Comparison of ENCODE assay signal across 1 cellular context in the genomic region with DNA sequence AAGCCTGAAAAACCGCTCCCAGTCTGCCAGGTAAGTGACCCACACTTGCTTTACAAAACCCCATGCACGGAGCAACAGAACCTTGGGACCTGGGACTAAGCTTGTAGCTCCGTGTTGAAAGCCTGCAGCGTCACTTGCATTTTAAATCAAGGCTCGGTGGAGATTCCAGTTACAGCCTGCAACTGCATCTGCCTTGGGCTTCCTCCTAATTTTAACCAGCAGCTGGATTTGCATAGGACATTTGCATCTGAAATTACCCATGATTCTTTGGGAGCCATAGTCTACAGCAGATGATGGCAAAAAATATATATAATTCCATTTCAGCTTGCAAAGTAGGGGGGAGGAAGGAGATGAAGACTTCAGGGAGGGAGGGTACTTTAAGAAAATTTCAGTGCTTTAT.
TF ChIP-seq lines count a peak whose summit lies in the region.

No MANE protein-coding gene starts in this region.

TF ChIP-seq in GM23338, 12 proteins besides CTCF, POLR2A, EP300 and RAD21 (continued from another document):
- TF ChIP-seq, protein P1, sequence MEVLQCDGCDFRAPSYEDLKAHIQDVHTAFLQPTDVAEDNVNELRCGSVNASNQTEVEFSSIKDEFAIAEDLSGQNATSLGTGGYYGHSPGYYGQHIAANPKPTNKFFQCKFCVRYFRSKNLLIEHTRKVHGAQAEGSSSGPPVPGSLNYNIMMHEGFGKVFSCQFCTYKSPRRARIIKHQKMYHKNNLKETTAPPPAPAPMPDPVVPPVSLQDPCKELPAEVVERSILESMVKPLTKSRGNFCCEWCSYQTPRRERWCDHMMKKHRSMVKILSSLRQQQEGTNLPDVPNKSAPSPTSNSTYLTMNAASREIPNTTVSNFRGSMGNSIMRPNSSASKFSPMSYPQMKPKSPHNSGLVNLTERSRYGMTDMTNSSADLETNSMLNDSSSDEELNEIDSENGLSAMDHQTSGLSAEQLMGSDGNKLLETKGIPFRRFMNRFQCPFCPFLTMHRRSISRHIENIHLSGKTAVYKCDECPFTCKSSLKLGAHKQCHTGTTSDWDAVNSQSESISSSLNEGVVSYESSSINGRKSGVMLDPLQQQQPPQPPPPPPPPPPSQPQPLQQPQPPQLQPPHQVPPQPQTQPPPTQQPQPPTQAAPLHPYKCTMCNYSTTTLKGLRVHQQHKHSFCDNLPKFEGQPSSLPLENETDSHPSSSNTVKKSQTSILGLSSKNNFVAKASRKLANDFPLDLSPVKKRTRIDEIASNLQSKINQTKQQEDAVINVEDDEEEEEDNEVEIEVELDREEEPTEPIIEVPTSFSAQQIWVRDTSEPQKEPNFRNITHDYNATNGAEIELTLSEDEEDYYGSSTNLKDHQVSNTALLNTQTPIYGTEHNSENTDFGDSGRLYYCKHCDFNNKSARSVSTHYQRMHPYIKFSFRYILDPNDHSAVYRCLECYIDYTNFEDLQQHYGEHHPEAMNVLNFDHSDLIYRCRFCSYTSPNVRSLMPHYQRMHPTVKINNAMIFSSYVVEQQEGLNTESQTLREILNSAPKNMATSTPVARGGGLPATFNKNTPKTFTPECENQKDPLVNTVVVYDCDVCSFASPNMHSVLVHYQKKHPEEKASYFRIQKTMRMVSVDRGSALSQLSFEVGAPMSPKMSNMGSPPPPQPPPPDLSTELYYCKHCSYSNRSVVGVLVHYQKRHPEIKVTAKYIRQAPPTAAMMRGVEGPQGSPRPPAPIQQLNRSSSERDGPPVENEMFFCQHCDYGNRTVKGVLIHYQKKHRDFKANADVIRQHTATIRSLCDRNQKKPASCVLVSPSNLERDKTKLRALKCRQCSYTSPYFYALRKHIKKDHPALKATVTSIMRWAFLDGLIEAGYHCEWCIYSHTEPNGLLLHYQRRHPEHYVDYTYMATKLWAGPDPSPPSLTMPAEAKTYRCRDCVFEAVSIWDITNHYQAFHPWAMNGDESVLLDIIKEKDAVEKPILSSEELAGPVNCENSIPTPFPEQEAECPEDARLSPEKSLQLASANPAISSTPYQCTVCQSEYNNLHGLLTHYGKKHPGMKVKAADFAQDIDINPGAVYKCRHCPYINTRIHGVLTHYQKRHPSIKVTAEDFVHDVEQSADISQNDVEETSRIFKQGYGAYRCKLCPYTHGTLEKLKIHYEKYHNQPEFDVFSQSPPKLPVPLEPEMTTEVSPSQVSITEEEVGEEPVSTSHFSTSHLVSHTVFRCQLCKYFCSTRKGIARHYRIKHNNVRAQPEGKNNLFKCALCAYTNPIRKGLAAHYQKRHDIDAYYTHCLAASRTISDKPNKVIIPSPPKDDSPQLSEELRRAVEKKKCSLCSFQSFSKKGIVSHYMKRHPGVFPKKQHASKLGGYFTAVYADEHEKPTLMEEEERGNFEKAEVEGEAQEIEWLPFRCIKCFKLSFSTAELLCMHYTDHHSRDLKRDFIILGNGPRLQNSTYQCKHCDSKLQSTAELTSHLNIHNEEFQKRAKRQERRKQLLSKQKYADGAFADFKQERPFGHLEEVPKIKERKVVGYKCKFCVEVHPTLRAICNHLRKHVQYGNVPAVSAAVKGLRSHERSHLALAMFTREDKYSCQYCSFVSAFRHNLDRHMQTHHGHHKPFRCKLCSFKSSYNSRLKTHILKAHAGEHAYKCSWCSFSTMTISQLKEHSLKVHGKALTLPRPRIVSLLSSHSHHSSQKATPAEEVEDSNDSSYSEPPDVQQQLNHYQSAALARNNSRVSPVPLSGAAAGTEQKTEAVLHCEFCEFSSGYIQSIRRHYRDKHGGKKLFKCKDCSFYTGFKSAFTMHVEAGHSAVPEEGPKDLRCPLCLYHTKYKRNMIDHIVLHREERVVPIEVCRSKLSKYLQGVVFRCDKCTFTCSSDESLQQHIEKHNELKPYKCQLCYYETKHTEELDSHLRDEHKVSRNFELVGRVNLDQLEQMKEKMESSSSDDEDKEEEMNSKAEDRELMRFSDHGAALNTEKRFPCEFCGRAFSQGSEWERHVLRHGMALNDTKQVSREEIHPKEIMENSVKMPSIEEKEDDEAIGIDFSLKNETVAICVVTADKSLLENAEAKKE (CRISPR knock-in tag; IDR thresholded peaks at IDR 0.05), result no peak
